1 cellular context compared by ENCODE assay signal in genomic region chr14:102262894-102263462, GRCh38.
TF ChIP-seq lines count a peak whose summit lies in the region.

No MANE protein-coding gene starts in this region.

TF ChIP-seq in HepG2, 621 proteins besides CTCF, POLR2A, EP300 and RAD21 (continues in another document):
- TF ChIP-seq ZNF646 (CRISPR knock-in tag; IDR thresholded peaks at IDR 0.05) (no peak), ELK4 (CRISPR knock-in tag; IDR thresholded peaks at IDR 0.05; ENCODE audit: borderline replicate concordance) (no peak), ZNF10 (CRISPR knock-in tag; IDR thresholded peaks at IDR 0.05; ENCODE audit: borderline replicate concordance, low read depth) (no peak), PBX3 (CRISPR knock-in tag; IDR thresholded peaks at IDR 0.05; ENCODE audit: borderline replicate concordance) (no peak), DDIT3 (CRISPR knock-in tag; IDR thresholded peaks at IDR 0.05) (no peak), ZGPAT (CRISPR knock-in tag; IDR thresholded peaks at IDR 0.05) (no peak), ZNF513 (CRISPR knock-in tag; conservative IDR thresholded peaks at IDR 0.05) (no peak), ZNF569 (CRISPR knock-in tag; IDR thresholded peaks at IDR 0.05; ENCODE audit: borderline replicate concordance) (no peak), ISL2 (CRISPR knock-in tag; IDR thresholded peaks at IDR 0.05) (0 out of 2 replicates have a peak, but pooled peaks have one; percentile 36), E2F2 (CRISPR knock-in tag; IDR thresholded peaks at IDR 0.05; ENCODE audit: borderline replicate concordance) (no peak), IKZF4 (CRISPR knock-in tag; IDR thresholded peaks at IDR 0.05; ENCODE audit: borderline replicate concordance, low read depth, not compliant biosample characterization) (no peak), GZF1 (CRISPR knock-in tag; IDR thresholded peaks at IDR 0.05) (no peak), ATF4 (CRISPR knock-in tag; IDR thresholded peaks at IDR 0.05) (0 out of 4 replicates have a peak, but pooled peaks of 1 of the 2 experiments have one; percentile 27), SALL2 (CRISPR knock-in tag; IDR thresholded peaks at IDR 0.05) (no peak), ZNF724P (CRISPR knock-in tag; IDR thresholded peaks at IDR 0.05; ENCODE audit: borderline replicate concordance) (no peak), TBX3 (IDR thresholded peaks at IDR 0.05; ENCODE audit: borderline replicate concordance) (no peak), ZFP91 (CRISPR knock-in tag; IDR thresholded peaks at IDR 0.05; ENCODE audit: borderline replicate concordance) (no peak), ZXDC (CRISPR knock-in tag; IDR thresholded peaks at IDR 0.05) (no peak), ZNF550 (CRISPR knock-in tag; IDR thresholded peaks at IDR 0.05; ENCODE audit: borderline replicate concordance) (no peak), ZNF263 (CRISPR knock-in tag; IDR thresholded peaks at IDR 0.05) (no peak), RFXAP (CRISPR knock-in tag; IDR thresholded peaks at IDR 0.05; ENCODE audit: borderline replicate concordance) (no peak), ZNF382 (CRISPR knock-in tag; IDR thresholded peaks at IDR 0.05; ENCODE audit: borderline replicate concordance) (no peak), AKNA (CRISPR knock-in tag; IDR thresholded peaks at IDR 0.05; ENCODE audit: borderline replicate concordance) (no peak), MAX (IDR thresholded peaks at IDR 0.05) (peak; percentile 92), CEBPG (CRISPR knock-in tag; IDR thresholded peaks at IDR 0.05) (no peak), MED1 (CRISPR knock-in tag; IDR thresholded peaks at IDR 0.05) (0 out of 2 replicates have a peak, but pooled peaks have one; percentile 28), TBX2 (CRISPR knock-in tag; IDR thresholded peaks at IDR 0.05; ENCODE audit: borderline replicate concordance) (peak; percentile 47; the same call in 1 of the 2 replicates)
